Comparison of ENCODE assay signal across 9 cellular contexts in genomic region chr12:49389092-49389703, GRCh38. TPM values are rescaled to one million over a fixed set of nuclear protein-coding genes. Genes with fewer than 3 reads are reported as not detected.
A peak's percentile ranks its signal among the peaks of the same experiment; 100 is the strongest.
DNase-seq lines count a peak whose midpoint lies in the region; ATAC-seq and TF ChIP-seq lines count a peak whose summit lies in the region.
"Had no signal": no experiment of that assay in that cellular context is flagged by ENCODE, and none has a peak within 500 bp of the region (broad histone marks: within the 10 kb centered on the region; RNA-seq: fewer than 3 reads in every experiment).

No MANE protein-coding gene starts in this region.

- no peak overlapping the region for H3K4me3 ChIP-seq in effector memory CD4-positive, alpha-beta T cell (ENCODE audit: insufficient read depth, low read depth, low read length, poor library complexity, severe bottlenecking)
- H3K4me3 ChIP-seq in uterus = no peak overlapping the region
- no peak overlapping the region for H3K4me3 ChIP-seq in MM.1S (ENCODE audit: low read length)

- H3K4me2 ChIP-seq in MM.1S (ENCODE audit: low read depth, low read length) = no peak overlapping the region

- H3K4me1 ChIP-seq in effector memory CD4-positive, alpha-beta T cell (ENCODE audit: control insufficient read depth, insufficient read depth, low read length, poor library complexity, severe bottlenecking) = no peaks in the 10 kb centered on the region
- H3K4me1 ChIP-seq in uterus = no peaks in the 10 kb centered on the region
- no peaks in the 10 kb centered on the region for H3K4me1 ChIP-seq in MM.1S (ENCODE audit: low read length)

- no peak overlapping the region for H3K9ac ChIP-seq in MM.1S (ENCODE audit: low read length)

- H3K9me2 ChIP-seq in MM.1S (replicated peaks; ENCODE audit: insufficient read depth, low read length) = no peaks in the 10 kb centered on the region

- ATAC-seq in GM18520 (IDR thresholded peaks at IDR 0.05; ENCODE audit: unreplicated experiment) = no peak

- H3K27me3 ChIP-seq in effector memory CD4-positive, alpha-beta T cell (replicated peaks; ENCODE audit: control insufficient read depth, insufficient read depth, low read length, poor library complexity, severe bottlenecking) = no peaks in the 10 kb centered on the region
- no peaks in the 10 kb centered on the region for H3K27me3 ChIP-seq in uterus
- no peaks in the 10 kb centered on the region for H3K27me3 ChIP-seq in MM.1S (replicated peaks; ENCODE audit: insufficient read depth, low read length)

- DNase-seq in GM10248 (ENCODE audit: extremely low spot score) (peak; percentile 45), foreskin melanocyte (no peak), uterus (no peak), MM.1S (no peak)
- DNase-seq in activated CD4-positive, alpha-beta T cell treated with anti-CD3 and anti-CD28 coated beads, Interleukin-2, amount 50 U/mL, for 1 hour = peak; percentile 57
- DNase-seq in effector memory CD4-positive, alpha-beta T cell = peak; percentile 16 to 41 (median 19)
- peak; percentile 52 for DNase-seq in stimulated activated CD4-positive, alpha-beta T cell treated with anti-CD3 and anti-CD28 coated beads, Interleukin-12 subunit alpha, Interleukin-12 subunit beta, amount 100 ng/mL, for 4 hours

- POLR2A ChIA-PET in GM10248 (lab: Yijun Ruan, JAX) = no interaction called here

- CTCF ChIA-PET in GM10248 (lab: Yijun Ruan, JAX) = interaction anchor here (1.0 to 1.7 kb wide), 5 partner anchors 8 to 42 kb away, joined by 3 to 7 read pairs (median 5); partner anchors contain the start of gene DNAJC22

- no peaks in the 10 kb centered on the region for H3K9me3 ChIP-seq in effector memory CD4-positive, alpha-beta T cell (ENCODE audit: control insufficient read depth, low read length)
- H3K9me3 ChIP-seq in uterus = no peaks in the 10 kb centered on the region
- no peaks in the 10 kb centered on the region for H3K9me3 ChIP-seq in MM.1S (replicated peaks; ENCODE audit: insufficient read depth, low read length)

- no peaks in the 10 kb centered on the region for H3K36me3 ChIP-seq in effector memory CD4-positive, alpha-beta T cell (ENCODE audit: control insufficient read depth, insufficient read depth, low read length)
- H3K36me3 ChIP-seq in uterus (no peaks in the 10 kb centered on the region), MM.1S (replicated peaks; ENCODE audit: insufficient read depth, low read length) (peaks cover 5% of the 10 kb centered on the region)

- peaks cover 98% of the 10 kb centered on the region for H3K79me2 ChIP-seq in MM.1S (ENCODE audit: low read length)

- intact Hi-C loops in uterus (cut with DNase I; ENCODE audit: low total_unique reads) = no loop called here

- H3F3A ChIP-seq in MM.1S (ENCODE audit: insufficient read depth, low read length) = 0 out of 2 replicates have a peak, but pooled peaks cover 6% of the 10 kb centered on the region

- TF ChIP-seq POLR2A in uterus (IDR thresholded peaks at IDR 0.05) = no peak

- no peak overlapping the region for H2AFZ ChIP-seq in MM.1S (ENCODE audit: low read length)

- TF ChIP-seq CTCF in GM10248 (IDR thresholded peaks at IDR 0.05; ENCODE audit: control extremely low read depth, extremely low read depth, low read depth, missing control alignments) (peak; percentile 27), uterus (IDR thresholded peaks at IDR 0.05) (no peak), MM.1S (IDR thresholded peaks at IDR 0.05; ENCODE audit: low read length) (no peak)

- H4K20me1 ChIP-seq in MM.1S (ENCODE audit: insufficient read depth, low read length) = peaks cover 40% of the 10 kb centered on the region

- H3K27ac ChIP-seq in effector memory CD4-positive, alpha-beta T cell (ENCODE audit: insufficient read depth, low read length, poor library complexity, severe bottlenecking) = no peak overlapping the region
- no peak overlapping the region for H3K27ac ChIP-seq in uterus
- H3K27ac ChIP-seq in MM.1S (ENCODE audit: low read length) = no peak overlapping the region
- H3K27ac ChIP-seq: C4-2B had no signal

RNA-seq across cellular contexts. Expression of gene SPATS2, which starts 21.9 kb away (rescaled TPM):
- 10 to 100 TPM in 2 of 4 donors, 1 to 10 TPM in 2; 3.3 to 46.0 (median 16.0) TPM for total RNA-seq in uterus

RNA-seq across cellular contexts. Expression of gene DNAJC22, which starts 42.5 kb away (rescaled TPM):
- 1 to 10 TPM in 1 of 4 donors, not detected in 3; 4.5 TPM for total RNA-seq in uterus

RNA-seq across cellular contexts. Expression of gene C1QL4, which starts 52.2 kb away (rescaled TPM):
- 1 to 10 TPM in 1 of 4 donors, not detected in 3; 1.7 TPM for total RNA-seq in uterus

Comparison
In these comparisons a context has a peak if more than half of its experiments do, and no peak if none do; other contexts are left out.
1. DNase-seq: peak in GM10248 (single experiment), activated CD4-positive, alpha-beta T cell treated with anti-CD3 and anti-CD28 coated beads, Interleukin-2, amount 50 U/mL, for 1 hour (single experiment), effector memory CD4-positive, alpha-beta T cell (3 of 3) and stimulated activated CD4-positive, alpha-beta T cell treated with anti-CD3 and anti-CD28 coated beads, Interleukin-12 subunit alpha, Interleukin-12 subunit beta, amount 100 ng/mL, for 4 hours (single experiment); none in foreskin melanocyte (single experiment), uterus (0 of 2) and MM.1S (single experiment).